1 cellular context compared by ENCODE assay signal in the genomic region with DNA sequence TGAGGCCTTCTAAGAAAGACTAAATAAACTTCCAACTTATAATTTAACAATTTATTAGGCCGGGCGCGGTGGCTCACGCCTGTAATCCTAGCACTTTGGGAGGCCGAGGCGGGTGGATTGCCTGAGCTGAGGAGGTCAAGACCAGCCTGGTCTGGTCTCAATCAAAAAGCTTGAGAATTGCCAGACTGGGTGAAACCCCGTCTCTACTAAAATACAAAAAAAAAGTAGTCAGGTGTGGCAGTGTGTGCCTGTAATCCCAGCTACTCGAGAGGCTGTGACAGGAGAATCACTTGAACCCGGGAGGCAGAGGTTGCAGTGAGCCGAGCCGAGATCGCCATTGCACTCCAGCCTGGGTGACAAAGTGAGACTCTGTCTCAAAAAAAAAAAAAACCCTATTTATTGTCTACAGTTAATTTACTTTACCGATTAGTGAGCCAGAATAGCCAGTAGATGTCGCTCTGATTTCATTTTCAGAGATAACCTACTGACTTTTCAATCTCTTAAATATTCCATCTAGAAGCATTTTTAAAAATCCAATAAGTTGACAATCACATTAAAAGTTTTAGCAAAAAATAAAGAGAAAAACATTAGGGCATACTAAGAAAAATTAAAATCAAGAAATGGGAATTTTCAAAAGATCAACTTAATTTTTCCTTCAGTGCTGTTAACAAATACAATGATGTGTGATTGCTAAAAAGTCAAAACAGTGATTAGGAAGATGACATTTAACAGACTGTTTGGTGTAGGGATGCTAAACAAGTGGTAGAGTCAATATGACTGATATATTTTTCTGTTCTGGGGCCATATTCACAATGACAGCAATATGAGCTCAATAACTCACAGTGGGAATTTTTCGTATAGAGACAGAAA.
TF ChIP-seq lines count a peak whose summit lies in the region.

No MANE protein-coding gene starts in this region.

TF ChIP-seq in WTC11, 78 proteins besides CTCF, POLR2A, EP300 and RAD21 (continued from another document):
- TF ChIP-seq, protein P1, sequence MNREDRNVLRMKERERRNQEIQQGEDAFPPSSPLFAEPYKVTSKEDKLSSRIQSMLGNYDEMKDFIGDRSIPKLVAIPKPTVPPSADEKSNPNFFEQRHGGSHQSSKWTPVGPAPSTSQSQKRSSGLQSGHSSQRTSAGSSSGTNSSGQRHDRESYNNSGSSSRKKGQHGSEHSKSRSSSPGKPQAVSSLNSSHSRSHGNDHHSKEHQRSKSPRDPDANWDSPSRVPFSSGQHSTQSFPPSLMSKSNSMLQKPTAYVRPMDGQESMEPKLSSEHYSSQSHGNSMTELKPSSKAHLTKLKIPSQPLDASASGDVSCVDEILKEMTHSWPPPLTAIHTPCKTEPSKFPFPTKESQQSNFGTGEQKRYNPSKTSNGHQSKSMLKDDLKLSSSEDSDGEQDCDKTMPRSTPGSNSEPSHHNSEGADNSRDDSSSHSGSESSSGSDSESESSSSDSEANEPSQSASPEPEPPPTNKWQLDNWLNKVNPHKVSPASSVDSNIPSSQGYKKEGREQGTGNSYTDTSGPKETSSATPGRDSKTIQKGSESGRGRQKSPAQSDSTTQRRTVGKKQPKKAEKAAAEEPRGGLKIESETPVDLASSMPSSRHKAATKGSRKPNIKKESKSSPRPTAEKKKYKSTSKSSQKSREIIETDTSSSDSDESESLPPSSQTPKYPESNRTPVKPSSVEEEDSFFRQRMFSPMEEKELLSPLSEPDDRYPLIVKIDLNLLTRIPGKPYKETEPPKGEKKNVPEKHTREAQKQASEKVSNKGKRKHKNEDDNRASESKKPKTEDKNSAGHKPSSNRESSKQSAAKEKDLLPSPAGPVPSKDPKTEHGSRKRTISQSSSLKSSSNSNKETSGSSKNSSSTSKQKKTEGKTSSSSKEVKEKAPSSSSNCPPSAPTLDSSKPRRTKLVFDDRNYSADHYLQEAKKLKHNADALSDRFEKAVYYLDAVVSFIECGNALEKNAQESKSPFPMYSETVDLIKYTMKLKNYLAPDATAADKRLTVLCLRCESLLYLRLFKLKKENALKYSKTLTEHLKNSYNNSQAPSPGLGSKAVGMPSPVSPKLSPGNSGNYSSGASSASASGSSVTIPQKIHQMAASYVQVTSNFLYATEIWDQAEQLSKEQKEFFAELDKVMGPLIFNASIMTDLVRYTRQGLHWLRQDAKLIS (CRISPR knock-in tag; IDR thresholded peaks at IDR 0.05; ENCODE audit: borderline replicate concordance): no peak
- no peak for TF ChIP-seq ETV6 (CRISPR knock-in tag; IDR thresholded peaks at IDR 0.05)
- no peak for TF ChIP-seq FOXK1 (CRISPR knock-in tag; IDR thresholded peaks at IDR 0.05)
- TF ChIP-seq ZBTB21 (CRISPR knock-in tag; IDR thresholded peaks at IDR 0.05; ENCODE audit: borderline replicate concordance): no peak
- no peak for TF ChIP-seq ZNF423 (CRISPR knock-in tag; IDR thresholded peaks at IDR 0.05)
TF ChIP-seq in WTC11: peak in this region for 0.
